Comparison of ENCODE assay signal across 19 cellular contexts in the genomic region with DNA sequence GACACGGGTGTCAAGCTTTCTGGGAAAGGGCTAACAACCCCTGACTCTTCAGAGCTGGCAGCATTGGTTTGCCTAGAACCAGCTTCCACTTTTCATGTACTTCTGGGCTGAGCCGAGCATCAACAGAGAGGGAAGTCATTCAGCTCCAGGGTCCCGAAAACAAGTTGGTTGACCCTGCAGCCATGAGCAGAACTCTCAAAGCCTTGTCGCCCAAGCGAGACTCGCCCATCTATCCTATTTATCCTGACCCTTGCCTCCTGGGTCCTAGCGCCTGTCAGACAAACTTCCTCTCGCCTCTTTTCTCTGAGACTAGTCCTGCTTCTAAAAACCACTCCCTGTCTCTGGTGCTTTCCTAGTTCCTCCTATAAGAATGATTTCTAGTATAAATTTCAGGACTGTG. TPM values are rescaled to one million over a fixed set of nuclear protein-coding genes. Genes with fewer than 3 reads are reported as not detected.
"Had no signal": no experiment of that assay in that cellular context is flagged by ENCODE, and none has a peak within 500 bp of the region (broad histone marks: within the 10 kb centered on the region; RNA-seq: fewer than 3 reads in every experiment).

No MANE protein-coding gene starts in this region.

- H3K4me1 Mint-ChIP-seq: activated CD4-positive, alpha-beta T cell treated with anti-CD3 and anti-CD28 coated beads, Interleukin-2, amount 10 ng/mL, durations not matched to agents 24 days and 14 days; activated naive CD4-positive, alpha-beta T cell treated with anti-CD3 and anti-CD28 coated beads, Interleukin-2, amount 10 ng/mL, durations not matched to agents 7 days and 5 days; natural killer cell; T-helper 17 cell had no signal

- H3K4me3 Mint-ChIP-seq: activated B cell treated with CpG ODN at 0.5 μM for 24 hours; activated CD4-positive, alpha-beta T cell treated with anti-CD3 and anti-CD28 coated beads, Interleukin-2, amount 10 ng/mL, durations not matched to agents 24 days and 14 days; activated naive CD4-positive, alpha-beta T cell treated with anti-CD3 and anti-CD28 coated beads, Interleukin-2, amount 10 ng/mL, durations not matched to agents 7 days and 5 days; central memory CD8-positive, alpha-beta T cell; natural killer cell; T-helper 17 cell had no signal

- H3K4me3 ChIP-seq: sigmoid colon, suprapubic skin, upper lobe of left lung had no signal

- H3K27me3 Mint-ChIP-seq: T-helper 17 cell had no signal

- ATAC-seq: natural killer cell, T-helper 17 cell had no signal

- H3K27ac ChIP-seq: sigmoid colon, suprapubic skin, upper lobe of left lung had no signal

- H3K36me3 ChIP-seq: sigmoid colon, suprapubic skin, upper lobe of left lung had no signal

- DNase-seq: activated B cell treated with CpG ODN at 0.5 μM for 24 hours; activated CD4-positive, alpha-beta T cell treated with anti-CD3 and anti-CD28 coated beads, Interleukin-2, amount 10 ng/mL, durations not matched to agents 24 days and 14 days; activated naive CD4-positive, alpha-beta T cell treated with anti-CD3 and anti-CD28 coated beads, Interleukin-2, amount 10 ng/mL, durations not matched to agents 7 days and 5 days; activated T-cell treated with anti-CD3 and anti-CD28 coated beads for 4 hours; cortex of kidney; effector memory CD4-positive, alpha-beta T cell; mammary epithelial cell; natural killer cell; sigmoid colon; stimulated activated naive CD4-positive, alpha-beta T cell treated with Interleukin-2 at 50 U/mL for 16 hours; T-helper 17 cell; upper lobe of left lung had no signal

- H3K27me3 ChIP-seq: sigmoid colon, suprapubic skin, upper lobe of left lung had no signal

- H3K27ac Mint-ChIP-seq: activated B cell treated with CpG ODN at 0.5 μM for 24 hours; activated CD4-positive, alpha-beta T cell treated with anti-CD3 and anti-CD28 coated beads, Interleukin-2, amount 10 ng/mL, durations not matched to agents 24 days and 14 days; activated naive CD4-positive, alpha-beta T cell treated with anti-CD3 and anti-CD28 coated beads, Interleukin-2, amount 10 ng/mL, durations not matched to agents 7 days and 5 days; activated T-helper 2 cell treated with anti-CD3 and anti-CD28 coated beads, Interferon-gamma antibody, Interleukin-2, Interleukin-4, amounts not matched to agents 10 μg/mL and 5 μg/mL and 100 μg/mL, durations not matched to agents 14 hours and 24 hours and 36 hours; natural killer cell; T-helper 17 cell had no signal

- H3K4me1 ChIP-seq: suprapubic skin, upper lobe of left lung had no signal

RNA-seq across cellular contexts. Expression of a gene that starts 47.9 kb away (rescaled TPM):
- total RNA-seq: activated B cell treated with CpG ODN at 0.5 μM for 24 hours; activated CD4-positive, alpha-beta T cell treated with anti-CD3 and anti-CD28 coated beads, Interleukin-2, amount 10 ng/mL, durations not matched to agents 24 days and 14 days; activated T-helper 2 cell treated with anti-CD3 and anti-CD28 coated beads, Interferon-gamma antibody, Interleukin-2, Interleukin-4, amounts not matched to agents 10 μg/mL and 5 μg/mL and 100 μg/mL, durations not matched to agents 14 hours and 24 hours and 36 hours; epithelial cell of proximal tubule; mammary epithelial cell; mucosa of gallbladder; natural killer cell; omental fat pad; pulmonary artery endothelial cell; sigmoid colon; T-helper 17 cell; upper lobe of left lung had no signal
